Comparison of ENCODE assay signal across 1 cellular context in genomic region chr1:110902820-110903463, GRCh38.
TF ChIP-seq lines count a peak whose summit lies in the region.

No MANE protein-coding gene starts in this region.

TF ChIP-seq in SK-N-SH, 30 proteins besides CTCF, POLR2A, EP300 and RAD21 (continued from another document):
- TF ChIP-seq MAX (IDR thresholded peaks at IDR 0.05; ENCODE audit: low read depth) (no peak), NFIC (IDR thresholded peaks at IDR 0.05; ENCODE audit: borderline replicate concordance) (no peak), FOSL2 (IDR thresholded peaks at IDR 0.05; ENCODE audit: borderline replicate concordance, low read depth) (no peak), RCOR1 (IDR thresholded peaks at IDR 0.05; ENCODE audit: low read length) (no peak), FOXM1 (IDR thresholded peaks at IDR 0.05; ENCODE audit: low read depth) (no peak), USF2 (IDR thresholded peaks at IDR 0.05; ENCODE audit: borderline replicate concordance, low read depth, low read length) (no peak), JUND (IDR thresholded peaks at IDR 0.05) (no peak), RFX5 (IDR thresholded peaks at IDR 0.05; ENCODE audit: low read length) (no peak)
